In the genomic region with DNA sequence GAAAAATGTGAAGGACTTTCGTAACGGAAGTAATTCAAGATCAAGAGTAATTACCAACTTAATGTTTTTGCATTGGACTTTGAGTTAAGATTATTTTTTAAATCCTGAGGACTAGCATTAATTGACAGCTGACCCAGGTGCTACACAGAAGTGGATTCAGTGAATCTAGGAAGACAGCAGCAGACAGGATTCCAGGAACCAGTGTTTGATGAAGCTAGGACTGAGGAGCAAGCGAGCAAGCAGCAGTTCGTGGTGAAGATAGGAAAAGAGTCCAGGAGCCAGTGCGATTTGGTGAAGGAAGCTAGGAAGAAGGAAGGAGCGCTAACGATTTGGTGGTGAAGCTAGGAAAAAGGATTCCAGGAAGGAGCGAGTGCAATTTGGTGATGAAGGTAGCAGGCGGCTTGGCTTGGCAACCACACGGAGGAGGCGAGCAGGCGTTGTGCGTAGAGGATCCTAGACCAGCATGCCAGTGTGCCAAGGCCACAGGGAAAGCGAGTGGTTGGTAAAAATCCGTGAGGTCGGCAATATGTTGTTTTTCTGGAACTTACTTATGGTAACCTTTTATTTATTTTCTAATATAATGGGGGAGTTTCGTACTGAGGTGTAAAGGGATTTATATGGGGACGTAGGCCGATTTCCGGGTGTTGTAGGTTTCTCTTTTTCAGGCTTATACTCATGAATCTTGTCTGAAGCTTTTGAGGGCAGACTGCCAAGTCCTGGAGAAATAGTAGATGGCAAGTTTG, we compare ENCODE assay signal across 9 cellular contexts. TPM values are rescaled to one million over a fixed set of nuclear protein-coding genes. Genes with fewer than 3 reads are reported as not detected.
DNase-seq lines count a peak whose midpoint lies in the region; ATAC-seq and TF ChIP-seq lines count a peak whose summit lies in the region.
"Had no signal": no experiment of that assay in that cellular context is flagged by ENCODE, and none has a peak within 500 bp of the region (broad histone marks: within the 10 kb centered on the region; RNA-seq: fewer than 3 reads in every experiment).

No MANE protein-coding gene starts in this region.

- no peak for ATAC-seq in activated CD8-positive, alpha-beta memory T cell treated with anti-CD3 and anti-CD28 coated beads, Interleukin-2, amount 10 ng/mL, durations not matched to agents 7 days and 5 days
- ATAC-seq: stimulated activated effector memory CD8-positive, alpha-beta T cell treated with anti-CD3 and anti-CD28 coated beads, Interleukin-12 subunit alpha, Interleukin-12 subunit beta, amount 100 ng/mL, for 72 hours had no signal

- H3K9me3 ChIP-seq in hepatocyte (ENCODE audit: low read depth) (no peaks in the 10 kb centered on the region), smooth muscle cell (replicated peaks; ENCODE audit: low read depth) (no peaks in the 10 kb centered on the region)

- TF ChIP-seq POLR2A in NB4 (IDR thresholded peaks at IDR 0.05; ENCODE audit: extremely low read depth, insufficient read length): peak; percentile 70

- H3K27me3 ChIP-seq in hepatocyte: no peaks in the 10 kb centered on the region
- H3K27me3 ChIP-seq in smooth muscle cell (ENCODE audit: low read depth): no peaks in the 10 kb centered on the region

- peak overlapping the region; percentile 99 for H3K27ac ChIP-seq in hepatocyte
- H3K27ac ChIP-seq in smooth muscle cell (ENCODE audit: low read depth): peak overlapping the region; percentile 97

- H3F3A ChIP-seq in smooth muscle cell (ENCODE audit: low read depth): peaks cover 66% of the 10 kb centered on the region

- H3K4me2 ChIP-seq in hepatocyte: peak overlapping the region; percentile 87
- H3K4me2 ChIP-seq in smooth muscle cell: peak overlapping the region; percentile 94

- H4K20me1 ChIP-seq in hepatocyte (ENCODE audit: insufficient read depth, poor library complexity, severe bottlenecking) (peaks cover 64% of the 10 kb centered on the region), smooth muscle cell (ENCODE audit: low read depth) (peaks cover 65% of the 10 kb centered on the region)

- H3K36me3 ChIP-seq in hepatocyte (replicated peaks; ENCODE audit: insufficient read depth, low read depth) (peaks cover 30% of the 10 kb centered on the region), smooth muscle cell (ENCODE audit: low read depth) (peaks cover 44% of the 10 kb centered on the region)

- H3K4me3 Mint-ChIP-seq in activated CD8-positive, alpha-beta memory T cell treated with anti-CD3 and anti-CD28 coated beads, Interleukin-2, amount 10 ng/mL, durations not matched to agents 7 days and 5 days: no peak overlapping the region
- H3K4me3 Mint-ChIP-seq: stimulated activated effector memory CD8-positive, alpha-beta T cell treated with anti-CD3 and anti-CD28 coated beads, Interleukin-12 subunit alpha, Interleukin-12 subunit beta, amount 100 ng/mL, for 72 hours had no signal

- TF ChIP-seq CTCF in NB4 (IDR thresholded peaks at IDR 0.05; ENCODE audit: low read depth, low read length) (no peak), hepatocyte (IDR thresholded peaks at IDR 0.05; ENCODE audit: poor library complexity) (peak; percentile 2), smooth muscle cell (IDR thresholded peaks at IDR 0.05; ENCODE audit: borderline replicate concordance, insufficient read depth, poor library complexity, severe bottlenecking) (no peak)

- H3K4me1 ChIP-seq in hepatocyte (ENCODE audit: insufficient read depth) (peaks cover 16% of the 10 kb centered on the region), smooth muscle cell (ENCODE audit: low read depth) (peaks cover 13% of the 10 kb centered on the region)

- H3K36me3 Mint-ChIP-seq in activated CD8-positive, alpha-beta memory T cell treated with anti-CD3 and anti-CD28 coated beads, Interleukin-2, amount 10 ng/mL, durations not matched to agents 7 days and 5 days: peaks cover 21% of the 10 kb centered on the region
- H3K36me3 Mint-ChIP-seq: stimulated activated effector memory CD8-positive, alpha-beta T cell treated with anti-CD3 and anti-CD28 coated beads, Interleukin-12 subunit alpha, Interleukin-12 subunit beta, amount 100 ng/mL, for 72 hours had no signal

- no peaks in the 10 kb centered on the region for H3K9me2 ChIP-seq in hepatocyte (replicated peaks; ENCODE audit: insufficient read depth)

- DNase-seq in NB4 (ENCODE audit: low read depth) (peak; percentile 66), hepatocyte (ENCODE audit: low spot score) (peak; percentile 49), smooth muscle cell (lab: John Stamatoyannopoulos, UW; ENCODE audit: unreplicated experiment) (no peak), T1000 (lab: John Stamatoyannopoulos, UW) (no peak), NCI-H128 (lab: John Stamatoyannopoulos, UW; ENCODE audit: unreplicated experiment) (no peak)
- peak; percentile 72 for DNase-seq in activated CD8-positive, alpha-beta memory T cell treated with anti-CD3 and anti-CD28 coated beads, Interleukin-2, amount 10 ng/mL, durations not matched to agents 7 days and 5 days
- no peak for DNase-seq in effector CD4-positive, alpha-beta T cell

- CTCF ChIA-PET in activated CD8-positive, alpha-beta memory T cell treated with anti-CD3 and anti-CD28 coated beads, Interleukin-2, amount 10 ng/mL, durations not matched to agents 7 days and 5 days (lab: Charles Lee): interaction anchor here (0.7 to 19.1 kb wide), 6 partner anchors 6 to 359 kb away, joined by 3 to 489 read pairs (median 22); a partner anchor contains a TSS

- H3K27me3 Mint-ChIP-seq in activated CD8-positive, alpha-beta memory T cell treated with anti-CD3 and anti-CD28 coated beads, Interleukin-2, amount 10 ng/mL, durations not matched to agents 7 days and 5 days: peaks cover 6% of the 10 kb centered on the region

- peak overlapping the region; percentile 100 for H3K9ac ChIP-seq in smooth muscle cell (ENCODE audit: low read depth)

- H3K79me2 ChIP-seq in hepatocyte (peaks cover 91% of the 10 kb centered on the region), smooth muscle cell (ENCODE audit: low read depth) (peaks cover 88% of the 10 kb centered on the region)

- H3K27ac Mint-ChIP-seq in activated CD8-positive, alpha-beta memory T cell treated with anti-CD3 and anti-CD28 coated beads, Interleukin-2, amount 10 ng/mL, durations not matched to agents 7 days and 5 days: no peak overlapping the region
- H3K27ac Mint-ChIP-seq: stimulated activated effector memory CD8-positive, alpha-beta T cell treated with anti-CD3 and anti-CD28 coated beads, Interleukin-12 subunit alpha, Interleukin-12 subunit beta, amount 100 ng/mL, for 72 hours had no signal

- H3K4me1 Mint-ChIP-seq in activated CD8-positive, alpha-beta memory T cell treated with anti-CD3 and anti-CD28 coated beads, Interleukin-2, amount 10 ng/mL, durations not matched to agents 7 days and 5 days: peaks cover 37% of the 10 kb centered on the region

- H3K4me3 ChIP-seq in GM08714 (ENCODE audit: low read length): peak overlapping the region; percentile 99
- peak overlapping the region; percentile 87 for H3K4me3 ChIP-seq in NB4 (ENCODE audit: low read depth, low read length)
- peak overlapping the region; percentile 74 for H3K4me3 ChIP-seq in hepatocyte
- H3K4me3 ChIP-seq in smooth muscle cell: peak overlapping the region; percentile 80

- no peak overlapping the region for H2AFZ ChIP-seq in hepatocyte
- H2AFZ ChIP-seq in smooth muscle cell (ENCODE audit: low read depth): no peak overlapping the region

- no peaks in the 10 kb centered on the region for H3K9me3 Mint-ChIP-seq in activated CD8-positive, alpha-beta memory T cell treated with anti-CD3 and anti-CD28 coated beads, Interleukin-2, amount 10 ng/mL, durations not matched to agents 7 days and 5 days (ENCODE audit: low read depth)
- H3K9me3 Mint-ChIP-seq: stimulated activated effector memory CD8-positive, alpha-beta T cell treated with anti-CD3 and anti-CD28 coated beads, Interleukin-12 subunit alpha, Interleukin-12 subunit beta, amount 100 ng/mL, for 72 hours had no signal

- under 1% methylated on average over 20 of the region's 20 CpGs for WGBS in hepatocyte (ENCODE audit: low lambda C conversion rate, missing lambda C conversion rate)
- under 1% methylated on average over 20 of the region's 20 CpGs for WGBS in smooth muscle cell (ENCODE audit: low lambda C conversion rate)

RNA-seq across cellular contexts. Expression of a gene that starts 1.6 kb away (rescaled TPM):
- 1,000 to 10,000 TPM; 4,026 to 5,234 TPM for total RNA-seq in activated CD8-positive, alpha-beta memory T cell treated with anti-CD3 and anti-CD28 coated beads, Interleukin-2, amount 10 ng/mL, durations not matched to agents 7 days and 5 days
- total RNA-seq in hepatocyte: 8,000 and 8,677 TPM in 2 replicates
- 16,690 and 29,129 TPM in 2 replicates for polyA plus RNA-seq in hepatocyte
- total RNA-seq in smooth muscle cell: 7,019 and 7,386 TPM in 2 replicates
- polyA plus RNA-seq in smooth muscle cell: 6,158 and 16,096 TPM in 2 replicates

RNA-seq across cellular contexts. Expression of a gene that starts 24.4 kb away (rescaled TPM):
- total RNA-seq in activated CD8-positive, alpha-beta memory T cell treated with anti-CD3 and anti-CD28 coated beads, Interleukin-2, amount 10 ng/mL, durations not matched to agents 7 days and 5 days: 10 to 100 TPM; 68.0 to 76.7 TPM
- 80.4 and 83.9 TPM in 2 replicates for total RNA-seq in hepatocyte
- polyA plus RNA-seq in hepatocyte: 162 and 167 TPM in 2 replicates
- total RNA-seq in smooth muscle cell: 66.6 and 90.8 TPM in 2 replicates
- polyA plus RNA-seq in smooth muscle cell: 108 and 123 TPM in 2 replicates

RNA-seq across cellular contexts. Expression of a gene that starts 57.7 kb away (rescaled TPM):
- 10 to 100 TPM; 46.2 to 46.8 TPM for total RNA-seq in activated CD8-positive, alpha-beta memory T cell treated with anti-CD3 and anti-CD28 coated beads, Interleukin-2, amount 10 ng/mL, durations not matched to agents 7 days and 5 days
- total RNA-seq in hepatocyte (46.0 and 53.7 TPM in 2 replicates), smooth muscle cell (33.6 TPM in 2 replicates)
- polyA plus RNA-seq in hepatocyte (85.3 and 101 TPM in 2 replicates), smooth muscle cell (46.4 and 53.9 TPM in 2 replicates)

Comparison
In these comparisons a context has a peak if more than half of its experiments do, and no peak if none do; other contexts are left out.
1. DNase-seq: peak in NB4 (single experiment), activated CD8-positive, alpha-beta memory T cell treated with anti-CD3 and anti-CD28 coated beads, Interleukin-2, amount 10 ng/mL, durations not matched to agents 7 days and 5 days (single experiment) and hepatocyte (single experiment); none in smooth muscle cell (single experiment), T1000 (single experiment), effector CD4-positive, alpha-beta T cell (single experiment) and NCI-H128 (single experiment).
2. Peak in every context shown above with its lines, with median percentiles within 50 percentile points of each other: H3K4me3 ChIP-seq.